8 cellular contexts compared by ENCODE assay signal in genomic region chr19:58150328-58150921, GRCh38. TPM values are rescaled to one million over a fixed set of nuclear protein-coding genes. Genes with fewer than 3 reads are reported as not detected.
DNase-seq lines count a peak whose midpoint lies in the region; ATAC-seq and FAIRE-seq lines count a peak whose summit lies in the region.

TSS of gene ZNF329 (minus strand) at chr19:58150789. CDS start at chr19:58129503, 21,286 bp downstream.

- peak within 1 kb of the TSS; percentile 82 to 94 (median 88) for H3K4me3 ChIP-seq in BLaER1 treated with 17β-estradiol and CSF1 and Interleukin-3, amounts not matched to agents 10 nM and 100 nM
- peak within 1 kb of the TSS; percentile 94 for H3K4me3 ChIP-seq in HUES6 (ENCODE audit: low read depth, low read length)

- H3K36me3 ChIP-seq in BLaER1 treated with 17β-estradiol and CSF1 and Interleukin-3, amounts not matched to agents 10 nM and 100 nM = peaks cover 11 to 23% (median 19%) of the 10 kb centered on the region in 11 experiments; a peak in 21 of 22 replicates
- no peaks in the 10 kb centered on the region for H3K36me3 ChIP-seq in HUES6 (ENCODE audit: control insufficient read depth, insufficient read depth, low read length)

- H3K9me3 ChIP-seq in BLaER1 treated with 17β-estradiol and CSF1 and Interleukin-3, amounts not matched to agents 10 nM and 100 nM (replicated peaks in 1 of 11) = peaks cover 33 to 73% (median 49%) of the 10 kb centered on the region in 11 experiments
- H3K9me3 ChIP-seq in HUES6 (ENCODE audit: control insufficient read depth, insufficient read depth, low read depth, low read length) = peaks cover 34% of the 10 kb centered on the region

- ATAC-seq in GM19463 (IDR thresholded peaks at IDR 0.05; ENCODE audit: unreplicated experiment) = peak; percentile 64
- peak; percentile 74 for ATAC-seq in activated T-helper 17 cell treated with anti-CD3 and anti-CD28 coated beads, Interleukin-2, amount 50 U/mL, for 72 hours (replicated peaks)
- ATAC-seq in naive thymus-derived CD8-positive, alpha-beta T cell = peak; percentile 65 to 66
- ATAC-seq in stimulated activated memory B cell treated with anti-CD40 and anti-IgM and Interleukin-4, amounts not matched to agents 10 μg/mL and 1 μg/mL and 100 μg/mL, for 72 hours = peak; percentile 85

- peak within 1 kb of the TSS; percentile 85 for H3K4me3 Mint-ChIP-seq in activated T-helper 17 cell treated with anti-CD3 and anti-CD28 coated beads, Interleukin-2, amount 50 U/mL, for 72 hours
- H3K4me3 Mint-ChIP-seq in naive thymus-derived CD8-positive, alpha-beta T cell = peak within 1 kb of the TSS; percentile 84 to 96 (median 93)
- peak within 1 kb of the TSS; percentile 81 for H3K4me3 Mint-ChIP-seq in stimulated activated memory B cell treated with anti-CD40 and anti-IgM and Interleukin-4, amounts not matched to agents 10 μg/mL and 1 μg/mL and 100 μg/mL, for 72 hours

- peak within 1 kb of the TSS; percentile 58 for H3K27ac Mint-ChIP-seq in activated T-helper 17 cell treated with anti-CD3 and anti-CD28 coated beads, Interleukin-2, amount 50 U/mL, for 72 hours
- peak within 1 kb of the TSS; percentile 74 to 98 (median 94) for H3K27ac Mint-ChIP-seq in naive thymus-derived CD8-positive, alpha-beta T cell
- peak within 1 kb of the TSS; percentile 87 for H3K27ac Mint-ChIP-seq in stimulated activated memory B cell treated with anti-CD40 and anti-IgM and Interleukin-4, amounts not matched to agents 10 μg/mL and 1 μg/mL and 100 μg/mL, for 72 hours

- H3K4me1 Mint-ChIP-seq in activated T-helper 17 cell treated with anti-CD3 and anti-CD28 coated beads, Interleukin-2, amount 50 U/mL, for 72 hours = peaks cover 5% of the 10 kb centered on the region
- H3K4me1 Mint-ChIP-seq in naive thymus-derived CD8-positive, alpha-beta T cell = peaks cover 12 to 39% (median 31%) of the 10 kb centered on the region in 4 donors
- peaks cover 47% of the 10 kb centered on the region for H3K4me1 Mint-ChIP-seq in stimulated activated memory B cell treated with anti-CD40 and anti-IgM and Interleukin-4, amounts not matched to agents 10 μg/mL and 1 μg/mL and 100 μg/mL, for 72 hours

- no peaks in the 10 kb centered on the region for H4K20me1 ChIP-seq in BLaER1 treated with 17β-estradiol and CSF1 and Interleukin-3, amounts not matched to agents 10 nM and 100 nM

- DNase-seq in RCC 7860 (ENCODE audit: low spot score) = peak; percentile 65
- DNase-seq in fibroblast of peridontal ligament (ENCODE audit: extremely low read depth) = peak; percentile 76
- peak; percentile 82 to 95 (median 91) for DNase-seq in naive thymus-derived CD8-positive, alpha-beta T cell

- H3K4me2 ChIP-seq in BLaER1 treated with 17β-estradiol and CSF1 and Interleukin-3, amounts not matched to agents 10 nM and 100 nM = peak within 1 kb of the TSS; percentile 78 to 97 (median 83)

- POLR2A ChIA-PET in naive thymus-derived CD8-positive, alpha-beta T cell (lab: Charles Lee) = interaction anchor here (0.6 to 2.0 kb wide), 11 partner anchors 9 to 433 kb away, joined by 3 to 10 read pairs (median 4); partner anchors contain the start of genes ZNF274 and ZNF606

- H3K4me1 ChIP-seq in BLaER1 treated with 17β-estradiol and CSF1 and Interleukin-3, amounts not matched to agents 10 nM and 100 nM = peaks cover 20 to 35% (median 26%) of the 10 kb centered on the region in 10 experiments
- H3K4me1 ChIP-seq in HUES6 (ENCODE audit: control insufficient read depth, insufficient read depth, low read length) = no peaks in the 10 kb centered on the region

- no peaks in the 10 kb centered on the region for H3K27me3 ChIP-seq in BLaER1 treated with 17β-estradiol and CSF1 and Interleukin-3, amounts not matched to agents 10 nM and 100 nM
- no peaks in the 10 kb centered on the region for H3K27me3 ChIP-seq in HUES6 (ENCODE audit: control insufficient read depth, insufficient read depth, low read length)

- no peaks in the 10 kb centered on the region for H3K9me3 Mint-ChIP-seq in activated T-helper 17 cell treated with anti-CD3 and anti-CD28 coated beads, Interleukin-2, amount 50 U/mL, for 72 hours
- H3K9me3 Mint-ChIP-seq in naive thymus-derived CD8-positive, alpha-beta T cell = peaks cover 0 to 28% (median 7%) of the 10 kb centered on the region in 9 donors
- peaks cover 5% of the 10 kb centered on the region for H3K9me3 Mint-ChIP-seq in stimulated activated memory B cell treated with anti-CD40 and anti-IgM and Interleukin-4, amounts not matched to agents 10 μg/mL and 1 μg/mL and 100 μg/mL, for 72 hours

- H3K27ac ChIP-seq in BLaER1 treated with 17β-estradiol and CSF1 and Interleukin-3, amounts not matched to agents 10 nM and 100 nM = peak within 1 kb of the TSS; percentile 84 to 94 (median 91)
- peak within 1 kb of the TSS; percentile 66 for H3K27ac ChIP-seq in HUES6 (ENCODE audit: low read depth, low read length)

- H3K27me3 Mint-ChIP-seq in activated T-helper 17 cell treated with anti-CD3 and anti-CD28 coated beads, Interleukin-2, amount 50 U/mL, for 72 hours = no peaks in the 10 kb centered on the region
- H3K27me3 Mint-ChIP-seq in naive thymus-derived CD8-positive, alpha-beta T cell = no peaks in the 10 kb centered on the region
- no peaks in the 10 kb centered on the region for H3K27me3 Mint-ChIP-seq in stimulated activated memory B cell treated with anti-CD40 and anti-IgM and Interleukin-4, amounts not matched to agents 10 μg/mL and 1 μg/mL and 100 μg/mL, for 72 hours

- FAIRE-seq in RCC 7860 (lab: Jason Lieb, UNC) = peak; percentile 62

- peaks cover 7% of the 10 kb centered on the region for H3K36me3 Mint-ChIP-seq in activated T-helper 17 cell treated with anti-CD3 and anti-CD28 coated beads, Interleukin-2, amount 50 U/mL, for 72 hours (ENCODE audit: low read depth)
- peaks cover 4 to 18% (median 4%) of the 10 kb centered on the region in 3 donors for H3K36me3 Mint-ChIP-seq in naive thymus-derived CD8-positive, alpha-beta T cell
- peaks cover 21% of the 10 kb centered on the region for H3K36me3 Mint-ChIP-seq in stimulated activated memory B cell treated with anti-CD40 and anti-IgM and Interleukin-4, amounts not matched to agents 10 μg/mL and 1 μg/mL and 100 μg/mL, for 72 hours

- H3K9ac ChIP-seq in BLaER1 treated with 17β-estradiol and CSF1 and Interleukin-3, amounts not matched to agents 10 nM and 100 nM = peak within 1 kb of the TSS; percentile 85 to 97 (median 91)
- peak within 1 kb of the TSS; percentile 91 for H3K9ac ChIP-seq in HUES6 (ENCODE audit: low read length)

RNA-seq across cellular contexts. Expression of gene ZNF329, which starts in this region (rescaled TPM):
- 1 to 10 TPM; 3.8 to 7.0 TPM for total RNA-seq in activated T-helper 17 cell treated with anti-CD3 and anti-CD28 coated beads, Interleukin-2, amount 50 U/mL, for 72 hours
- total RNA-seq in naive thymus-derived CD8-positive, alpha-beta T cell = 10 to 100 TPM; 16.2 to 17.4 TPM
- 10 to 100 TPM in 1 of 3 donors, 1 to 10 TPM in 2; 5.9 to 11.9 (median 7.6) TPM for polyA plus RNA-seq in naive thymus-derived CD8-positive, alpha-beta T cell

Comparison
In these comparisons a context has a peak if more than half of its experiments do, and no peak if none do; other contexts are left out.
1. Peak in every context shown above with its lines: DNase-seq, ATAC-seq, H3K4me3 ChIP-seq and H3K27ac ChIP-seq.